31 cellular contexts compared by ENCODE assay signal in genomic region chr1:222060247-222060851, GRCh38.
"Had no signal": no experiment of that assay in that cellular context is flagged by ENCODE, and none has a peak within 500 bp of the region (broad histone marks: within the 10 kb centered on the region; RNA-seq: fewer than 3 reads in every experiment).

No MANE protein-coding gene starts in this region.

- H3K27me3 ChIP-seq: adrenal gland, body of pancreas, gastroesophageal sphincter, testis, transverse colon had no signal

- H3K9ac ChIP-seq: parathyroid adenoma had no signal

- H3K4me3 ChIP-seq: adrenal gland, body of pancreas, gastroesophageal sphincter, testis, transverse colon had no signal

- H2AFZ ChIP-seq: parathyroid adenoma had no signal

- H3K4me1 Mint-ChIP-seq: activated naive CD8-positive, alpha-beta T cell treated with anti-CD3 and anti-CD28 coated beads for 36 hours; neural crest cell had no signal

- H3K27me3 Mint-ChIP-seq: activated naive CD8-positive, alpha-beta T cell treated with anti-CD3 and anti-CD28 coated beads for 36 hours; naive thymus-derived CD8-positive, alpha-beta T cell had no signal

- H3K4me3 Mint-ChIP-seq: activated CD4-positive, alpha-beta memory T cell treated with anti-CD3 and anti-CD28 coated beads for 36 hours; activated naive CD4-positive, alpha-beta T cell treated with anti-CD3 and anti-CD28 coated beads for 36 hours; activated naive CD8-positive, alpha-beta T cell treated with anti-CD3 and anti-CD28 coated beads for 36 hours; activated T-helper 1 cell treated with anti-CD3 and anti-CD28 coated beads, Interleukin-12 subunit alpha, Interleukin-12 subunit beta, Interleukin-2, Interleukin-4 antibody, amounts not matched to agents 30 ng/mL and 10 ng/mL and 1 ng/mL, durations not matched to agents 14 hours and 24 hours and 36 hours; naive thymus-derived CD8-positive, alpha-beta T cell; neural crest cell had no signal

- H3K9me3 ChIP-seq: adrenal gland, body of pancreas, testis, transverse colon had no signal

- H3K36me3 ChIP-seq: adrenal gland, gastroesophageal sphincter, transverse colon, WERI-Rb-1 had no signal

- DNase-seq: activated CD4-positive, alpha-beta memory T cell treated with anti-CD3 and anti-CD28 coated beads for 36 hours; activated CD4-positive, alpha-beta T cell treated with anti-CD3 and anti-CD28 coated beads for 48 hours; activated CD8-positive, alpha-beta memory T cell treated with anti-CD3 and anti-CD28 coated beads, Interleukin-2, amount 50 U/mL, for 4 hours; activated effector memory CD4-positive, alpha-beta T cell treated with anti-CD3 and anti-CD28 coated beads, Interleukin-2, amount 50 U/mL, for 16 hours; activated naive CD4-positive, alpha-beta T cell treated with anti-CD3 and anti-CD28 coated beads for 36 hours; activated naive CD8-positive, alpha-beta T cell treated with anti-CD3 and anti-CD28 coated beads for 36 hours; activated T-cell treated with anti-CD3 and anti-CD28 coated beads, Interleukin-2, amount 50 U/mL, for 1 hour; adrenal gland; aorta; body of pancreas; dermis blood vessel endothelial cell; effector CD8-positive, alpha-beta T cell; head of caudate nucleus; hippocampal formation; left cardiac atrium; left ventricle myocardium superior; midbrain; naive thymus-derived CD8-positive, alpha-beta T cell; nucleus accumbens; right cardiac atrium; stimulated activated CD4-positive, alpha-beta T cell treated with anti-CD3 and anti-CD28 coated beads, Interleukin-2, amount 100 ng/mL, for 48 hours; stimulated activated naive CD8-positive, alpha-beta T cell treated with anti-CD3 and anti-CD28 coated beads, Interleukin-15, Interleukin-2, amounts not matched to agents 100 U/mL and 50 U/mL, for 24 hours; T1000; testis; transverse colon; WERI-Rb-1 had no signal

- H3K27ac ChIP-seq: adrenal gland, body of pancreas, gastroesophageal sphincter, parathyroid adenoma, testis, transverse colon, WERI-Rb-1 had no signal

- H3K36me3 Mint-ChIP-seq: activated naive CD8-positive, alpha-beta T cell treated with anti-CD3 and anti-CD28 coated beads for 36 hours had no signal

- H3K27ac Mint-ChIP-seq: activated CD4-positive, alpha-beta memory T cell treated with anti-CD3 and anti-CD28 coated beads for 36 hours; activated naive CD4-positive, alpha-beta T cell treated with anti-CD3 and anti-CD28 coated beads for 36 hours; activated naive CD8-positive, alpha-beta T cell treated with anti-CD3 and anti-CD28 coated beads for 36 hours; activated T-helper 1 cell treated with anti-CD3 and anti-CD28 coated beads, Interleukin-12 subunit alpha, Interleukin-12 subunit beta, Interleukin-2, Interleukin-4 antibody, amounts not matched to agents 30 ng/mL and 10 ng/mL and 1 ng/mL, durations not matched to agents 14 hours and 24 hours and 36 hours; naive thymus-derived CD8-positive, alpha-beta T cell had no signal

- H3K79me2 ChIP-seq: parathyroid adenoma had no signal

- H3K4me1 ChIP-seq: adrenal gland, body of pancreas, gastroesophageal sphincter, parathyroid adenoma, testis, transverse colon had no signal

- ATAC-seq: activated CD4-positive, CD25-positive, alpha-beta regulatory T cell treated with anti-CD3 and anti-CD28 coated beads, Interleukin-2, amount 50 U/mL, for 24 hours; body of pancreas; gastroesophageal sphincter; left cardiac atrium; left ventricle myocardium superior; naive thymus-derived CD8-positive, alpha-beta T cell; right cardiac atrium; stimulated activated naive CD8-positive, alpha-beta T cell treated with anti-CD3 and anti-CD28 coated beads, Interleukin-15, Interleukin-2, amounts not matched to agents 100 U/mL and 50 U/mL, for 24 hours had no signal
